25 cellular contexts compared by ENCODE assay signal in the genomic region with DNA sequence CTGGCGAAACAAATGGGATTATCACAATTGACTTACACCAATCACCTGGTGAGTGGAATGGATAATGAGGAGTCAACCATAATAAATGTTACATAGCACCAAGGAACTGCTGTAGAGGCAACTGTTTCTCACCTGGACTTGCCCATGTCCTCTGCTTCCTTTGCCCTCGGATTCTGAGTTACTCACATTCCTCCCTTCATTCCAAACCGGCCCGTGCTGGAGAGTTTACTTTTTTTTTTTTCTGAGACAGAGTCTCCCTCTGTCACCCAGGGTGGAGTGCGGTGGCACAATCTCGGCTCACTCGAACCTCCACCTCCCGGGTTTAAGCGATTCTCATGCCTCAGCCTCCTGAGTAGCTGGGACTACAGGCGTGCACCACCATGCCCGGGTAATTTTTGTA.
"Had no signal": no experiment of that assay in that cellular context is flagged by ENCODE, and none has a peak within 500 bp of the region (broad histone marks: within the 10 kb centered on the region; RNA-seq: fewer than 3 reads in every experiment).

No MANE protein-coding gene starts in this region.

- H3K4me3 ChIP-seq: lung, mucosa of descending colon, prostate gland, right atrium auricular region, sigmoid colon, skin epidermis, spleen, thoracic aorta, tibial nerve, upper lobe of right lung, uterus had no signal

- H3K27ac ChIP-seq: prostate gland, right atrium auricular region, sigmoid colon, skin epidermis, spleen, thoracic aorta, tibial nerve, upper lobe of right lung, uterus had no signal

- H3K36me3 ChIP-seq: prostate gland, right atrium auricular region, sigmoid colon, spleen, thoracic aorta, tibial nerve, upper lobe of right lung, uterus had no signal

- H3K4me1 Mint-ChIP-seq: memory B cell; naive B cell; stimulated activated memory B cell treated with anti-CD40 and anti-IgM and Interleukin-4, amounts not matched to agents 10 μg/mL and 1 μg/mL and 100 μg/mL, for 72 hours had no signal

- H3K4me1 ChIP-seq: prostate gland, right atrium auricular region, sigmoid colon, spleen, tibial nerve, upper lobe of right lung, uterus had no signal

- H3K4me3 Mint-ChIP-seq: effector memory CD8-positive, alpha-beta T cell; memory B cell; mesothelial cell of epicardium; naive B cell; natural killer cell treated with Interleukin-12 subunit alpha and Interleukin-12 subunit beta and Interleukin-15 and Interleukin-18, amount 100 ng/mL, for 72 hours; stimulated activated memory B cell treated with anti-CD40 and anti-IgM and Interleukin-4, amounts not matched to agents 10 μg/mL and 1 μg/mL and 100 μg/mL, for 72 hours had no signal

- H3K27me3 ChIP-seq: right atrium auricular region, sigmoid colon, spleen, tibial nerve, upper lobe of right lung, uterus had no signal

- H3K9me3 Mint-ChIP-seq: effector memory CD8-positive, alpha-beta T cell; memory B cell; mesothelial cell of epicardium; naive B cell; natural killer cell treated with Interleukin-12 subunit alpha and Interleukin-12 subunit beta and Interleukin-15 and Interleukin-18, amount 100 ng/mL, for 72 hours; stimulated activated memory B cell treated with anti-CD40 and anti-IgM and Interleukin-4, amounts not matched to agents 10 μg/mL and 1 μg/mL and 100 μg/mL, for 72 hours had no signal

- H3K9me3 ChIP-seq: mucosa of descending colon, prostate gland, right atrium auricular region, sigmoid colon, spleen, thoracic aorta, tibial nerve, upper lobe of right lung, uterus had no signal

- H3K36me3 Mint-ChIP-seq: memory B cell; mesothelial cell of epicardium; naive B cell; natural killer cell treated with Interleukin-12 subunit alpha and Interleukin-12 subunit beta and Interleukin-15 and Interleukin-18, amount 100 ng/mL, for 72 hours; stimulated activated memory B cell treated with anti-CD40 and anti-IgM and Interleukin-4, amounts not matched to agents 10 μg/mL and 1 μg/mL and 100 μg/mL, for 72 hours had no signal

- H3K27ac Mint-ChIP-seq: effector memory CD8-positive, alpha-beta T cell; memory B cell; mesothelial cell of epicardium; naive B cell; natural killer cell treated with Interleukin-12 subunit alpha and Interleukin-12 subunit beta and Interleukin-15 and Interleukin-18, amount 100 ng/mL, for 72 hours; stimulated activated memory B cell treated with anti-CD40 and anti-IgM and Interleukin-4, amounts not matched to agents 10 μg/mL and 1 μg/mL and 100 μg/mL, for 72 hours had no signal

- DNase-seq: cortex of kidney; effector memory CD8-positive, alpha-beta T cell; hypothalamus; kidney; mucosa of descending colon; naive B cell; nucleus accumbens; sigmoid colon; spleen; stimulated activated CD4-positive, alpha-beta T cell treated with anti-CD3 and anti-CD28 coated beads, Interleukin-4, amount 100 ng/mL, for 4 hours; stimulated activated naive CD8-positive, alpha-beta T cell treated with anti-CD3 and anti-CD28 coated beads, Interleukin-15, Interleukin-2, amounts not matched to agents 100 U/mL and 50 U/mL, for 24 hours; substantia nigra; upper lobe of right lung; uterus had no signal

- ATAC-seq: effector memory CD8-positive, alpha-beta T cell; left lobe of liver; mucosa of descending colon; natural killer cell treated with Interleukin-12 subunit alpha and Interleukin-12 subunit beta and Interleukin-15 and Interleukin-18, amount 100 ng/mL, for 72 hours; stimulated activated memory B cell treated with anti-CD40 and anti-IgM and Interleukin-4, amounts not matched to agents 10 μg/mL and 1 μg/mL and 100 μg/mL, for 72 hours; stimulated activated naive CD8-positive, alpha-beta T cell treated with anti-CD3 and anti-CD28 coated beads, Interleukin-15, Interleukin-2, amounts not matched to agents 100 U/mL and 50 U/mL, for 24 hours; upper lobe of right lung had no signal
